In genomic region chr10:95792874-95793285, GRCh38 we compare ENCODE assay signal across 9 cellular contexts. TPM values are rescaled to one million over a fixed set of nuclear protein-coding genes. Genes with fewer than 3 reads are reported as not detected.
DNase-seq lines count a peak whose midpoint lies in the region; ATAC-seq, FAIRE-seq and TF ChIP-seq lines count a peak whose summit lies in the region.
"Had no signal": no experiment of that assay in that cellular context is flagged by ENCODE, and none has a peak within 500 bp of the region (broad histone marks: within the 10 kb centered on the region; RNA-seq: fewer than 3 reads in every experiment).

No MANE protein-coding gene starts in this region.

- ATAC-seq in HepG2 (no peak), PC-3 (no peak), GM19035 (IDR thresholded peaks at IDR 0.05; ENCODE audit: unreplicated experiment) (no peak)
- no peak for ATAC-seq in naive thymus-derived CD8-positive, alpha-beta T cell

- TF ChIP-seq EP300 in HepG2 (IDR thresholded peaks at IDR 0.05; ENCODE audit: low read depth in 2 of 2, low read length in 2 of 2) = no peak
- no peak for TF ChIP-seq EP300 in HepG2 (CRISPR knock-in tag; IDR thresholded peaks at IDR 0.05; ENCODE audit: borderline replicate concordance)

- H3K9ac ChIP-seq in liver (ENCODE audit: low read depth in 1 of 2, low read length in 2 of 2) (no peak overlapping the region), HepG2 (ENCODE audit: insufficient read depth, low read depth, low read length) (no peak overlapping the region), PC-3 (ENCODE audit: low read length) (no peak overlapping the region)

- H3K4me3 Mint-ChIP-seq in naive thymus-derived CD8-positive, alpha-beta T cell = no peak overlapping the region

- WGBS in liver = 80% methylated on average over 4 of the region's 4 CpGs
- 40% methylated on average over 4 of the region's 4 CpGs for WGBS in HepG2 (ENCODE audit: low lambda C conversion rate)
- WGBS in esophagus, 2 donors = 56 to 66% methylated on average over 4 of the region's 4 CpGs

- H3K4me2 ChIP-seq in HepG2 (ENCODE audit: low read depth, low read length) = no peak overlapping the region
- no peak overlapping the region for H3K4me2 ChIP-seq in PC-3 (ENCODE audit: low read length)

- H2AFZ ChIP-seq in HepG2 (ENCODE audit: low read length) = no peak overlapping the region
- H2AFZ ChIP-seq in PC-3 (ENCODE audit: low read length) = no peak overlapping the region

- no peaks in the 10 kb centered on the region for H3K9me2 ChIP-seq in PC-3 (replicated peaks; ENCODE audit: low read length)

- in situ Hi-C loops in HepG2 (cut with HindIII; ENCODE audit: extremely low pct_ligation_motif_present, low pct_unique_long_range_greater_than_20kb) = no loop called here

- BruUV-seq in HepG2 (replicated peaks; lab: Mats Ljungman, UMichigan) (no TSS peak), PC-3 (replicated peaks; lab: Mats Ljungman, UMichigan) (no TSS peak)

- POLR2A ChIA-PET in HepG2 (lab: Yijun Ruan, JAX) = no interaction called here
- POLR2A ChIA-PET in naive thymus-derived CD8-positive, alpha-beta T cell (lab: Charles Lee) = no interaction called here
- POLR2A ChIA-PET in PC-3 (lab: Charles Lee; ENCODE audit: unreplicated experiment) = no interaction called here

- H3K9me3 ChIP-seq in liver (ENCODE audit: control insufficient read depth in 4 of 4, low read length in 3 of 4) = no peaks in the 10 kb centered on the region
- no peaks in the 10 kb centered on the region for H3K9me3 ChIP-seq in HepG2 (ENCODE audit: low read length)
- H3K9me3 ChIP-seq in esophagus (ENCODE audit: control insufficient read depth in 2 of 2, insufficient read depth in 1 of 2, low read depth in 1 of 2, low read length in 1 of 2) = no peaks in the 10 kb centered on the region
- no peaks in the 10 kb centered on the region for H3K9me3 ChIP-seq in vagina
- H3K9me3 ChIP-seq in PC-3 (ENCODE audit: low read length) = no peaks in the 10 kb centered on the region

- TF ChIP-seq CTCF in liver (IDR thresholded peaks at IDR 0.05; ENCODE audit: low read depth, low read length, missing input control) (no peak), HepG2 (CRISPR knock-in tag; IDR thresholded peaks at IDR 0.05) (no peak), vagina (IDR thresholded peaks at IDR 0.05) (no peak), PC-3 (conservative IDR thresholded peaks at IDR 0.05; ENCODE audit: low read depth, low read length) (no peak)

- no peaks in the 10 kb centered on the region for H3K9me3 Mint-ChIP-seq in naive thymus-derived CD8-positive, alpha-beta T cell

- intact Hi-C loops in HepG2 (cut with micrococcal nuclease; ENCODE audit: unreplicated experiment) (no loop called here), vagina (cut with DNase I) (no loop called here), PC-3 (cut with micrococcal nuclease) (no loop called here)

- no peaks in the 10 kb centered on the region for H3K36me3 Mint-ChIP-seq in naive thymus-derived CD8-positive, alpha-beta T cell

- peaks cover 0 to 10% (median 3%) of the 10 kb centered on the region in 5 donors for H3K27me3 Mint-ChIP-seq in naive thymus-derived CD8-positive, alpha-beta T cell

- peaks cover 0 to 45% (median 0%) of the 10 kb centered on the region in 4 donors for H3K4me1 Mint-ChIP-seq in naive thymus-derived CD8-positive, alpha-beta T cell

- peak overlapping the region in 1 of 10 donors; percentile 19 for H3K27ac Mint-ChIP-seq in naive thymus-derived CD8-positive, alpha-beta T cell

- no peaks in the 10 kb centered on the region for H3K27me3 ChIP-seq in liver (ENCODE audit: control insufficient read depth in 4 of 4, insufficient read depth in 4 of 4, low read length in 3 of 4)
- H3K27me3 ChIP-seq in HepG2 (ENCODE audit: control insufficient read depth in 1 of 2, insufficient read depth in 2 of 2, low read length in 2 of 2) = peaks cover 0 to 5% of the 10 kb centered on the region in 2 experiments; a peak in 3 of 5 replicates
- no peaks in the 10 kb centered on the region for H3K27me3 ChIP-seq in esophagus (ENCODE audit: control insufficient read depth in 1 of 2, insufficient read depth in 2 of 2, low read length in 2 of 2)
- H3K27me3 ChIP-seq in vagina = no peaks in the 10 kb centered on the region
- no peaks in the 10 kb centered on the region for H3K27me3 ChIP-seq in PC-3 (ENCODE audit: low read length)

- peak overlapping the region; percentile 28 to 29 for H3K27ac ChIP-seq in liver (ENCODE audit: low read depth in 1 of 2, low read length in 2 of 2)
- H3K27ac ChIP-seq in HepG2 (ENCODE audit: extremely low read length, insufficient read depth, low read length) = no peak overlapping the region
- peak overlapping the region; percentile 22 to 47 for H3K27ac ChIP-seq in esophagus (ENCODE audit: low read depth in 2 of 2, low read length in 1 of 2)
- H3K27ac ChIP-seq in vagina = peak overlapping the region; percentile 58
- no peak overlapping the region for H3K27ac ChIP-seq in PC-3 (ENCODE audit: low read length)

- H3K36me3 ChIP-seq in liver (ENCODE audit: control insufficient read depth in 4 of 4, insufficient read depth in 3 of 4, low read depth in 1 of 4, low read length in 3 of 4) = no peaks in the 10 kb centered on the region
- no peaks in the 10 kb centered on the region for H3K36me3 ChIP-seq in HepG2 (replicated peaks in 1 of 2; ENCODE audit: control insufficient read depth in 1 of 2, insufficient read depth in 2 of 2, low read length in 2 of 2)
- no peaks in the 10 kb centered on the region for H3K36me3 ChIP-seq in esophagus (ENCODE audit: control insufficient read depth in 2 of 2, insufficient read depth in 2 of 2, low read length in 1 of 2)
- no peaks in the 10 kb centered on the region for H3K36me3 ChIP-seq in vagina
- no peaks in the 10 kb centered on the region for H3K36me3 ChIP-seq in PC-3 (ENCODE audit: low read depth, low read length)

- H4K20me1 ChIP-seq in HepG2 (ENCODE audit: insufficient read depth, low read length) = no peaks in the 10 kb centered on the region
- no peaks in the 10 kb centered on the region for H4K20me1 ChIP-seq in PC-3 (ENCODE audit: low read length)

- CTCF ChIA-PET in HepG2 (lab: Yijun Ruan, JAX; ENCODE audit: low intra/inter-chr PET ratio, low total read pairs) = no interaction called here
- CTCF ChIA-PET in PC-3 (lab: Charles Lee) = no interaction called here

- TF ChIP-seq RAD21 in liver (IDR thresholded peaks at IDR 0.05) (peak in 1 of 2 donors; percentile 42), HepG2 (CRISPR knock-in tag; IDR thresholded peaks at IDR 0.05) (no peak)

- no peak for TF ChIP-seq POLR2A in HepG2 (IDR thresholded peaks at IDR 0.05; ENCODE audit: insufficient read depth in 1 of 2, low read depth in 2 of 2, low read length in 2 of 2)
- no peak for TF ChIP-seq POLR2A in vagina (IDR thresholded peaks at IDR 0.05)

- H3K4me3 ChIP-seq in liver (ENCODE audit: low read depth in 1 of 3, low read length in 3 of 3) (no peak overlapping the region), HepG2 (replicated peaks in 1 of 3; ENCODE audit: insufficient read depth in 1 of 3, low read depth in 2 of 3, low read length in 3 of 3) (no peak overlapping the region), esophagus (ENCODE audit: low read depth in 1 of 2, low read length in 2 of 2) (no peak overlapping the region), vagina (no peak overlapping the region), PC-3 (ENCODE audit: low read length) (no peak overlapping the region)

- H3K4me1 ChIP-seq in liver (ENCODE audit: control insufficient read depth in 4 of 4, insufficient read depth in 4 of 4, low read length in 3 of 4) (no peaks in the 10 kb centered on the region), HepG2 (ENCODE audit: insufficient read depth, low read length) (peaks cover 11% of the 10 kb centered on the region), esophagus (ENCODE audit: control insufficient read depth in 2 of 2, insufficient read depth in 2 of 2, low read length in 1 of 2) (peaks cover 0 to 2% of the 10 kb centered on the region in 2 donors), vagina (peaks cover 24% of the 10 kb centered on the region), PC-3 (ENCODE audit: insufficient read depth, low read length) (peaks cover 13% of the 10 kb centered on the region)

- H3F3A ChIP-seq in PC-3 (ENCODE audit: low read length, unreplicated experiment) = no peaks in the 10 kb centered on the region

- H3K79me2 ChIP-seq in HepG2 (ENCODE audit: insufficient read depth, low read length) (no peaks in the 10 kb centered on the region), PC-3 (ENCODE audit: low read length) (no peaks in the 10 kb centered on the region)

- no peak for DNase-seq in HepG2 (ENCODE audit: low spot score)
- DNase-seq in myocyte (ENCODE audit: low read depth) = peak; percentile 22
- no peak for DNase-seq in vagina (ENCODE audit: extremely low spot score in 2 of 2)
- DNase-seq in naive thymus-derived CD8-positive, alpha-beta T cell = no peak
- DNase-seq in PC-3 = no peak
- DNase-seq: activated gamma-delta T cell treated with Interleukin-2 at 50 U/mL for 16 hours had no signal

- FAIRE-seq in HepG2 (lab: Jason Lieb, UNC) = no peak

RNA-seq across cellular contexts. Expression of gene ENTPD1, which starts 36.9 kb away (rescaled TPM):
- total RNA-seq in liver (1 to 10 TPM; 6.4 to 8.0 TPM), HepG2 (2016; rRNA removed; fragmentation: Illumina TruSeq; extraction: Trizol) (0.03 and 0.07 TPM in 2 replicates), myocyte (0.21 and 1.0 TPM in 2 replicates), vagina (17.7 TPM), PC-3 (2014; rRNA removed) (not detected in 2 replicates)
- polyA plus RNA-seq in liver (1 to 10 TPM; 2.1 to 2.2 TPM), HepG2 (2011; rRNA removed) (0.03 and 0.07 TPM in 2 replicates), esophagus (1 to 10 TPM; 2.4 to 3.7 TPM)
- total RNA-seq in HepG2 (2016; cell fraction: cytosol; rRNA removed; fragmentation: Illumina TruSeq; extraction: Trizol; ENCODE audit: low read depth) = not detected in 2 replicates
- total RNA-seq in HepG2 (2016; cell fraction: insoluble cytoplasmic fraction; rRNA removed; fragmentation: Illumina TruSeq; extraction: Trizol) = 0.06 TPM in 1 of 2 replicates, not detected in the other
- total RNA-seq in HepG2 (2016; cell fraction: membrane; rRNA removed; fragmentation: Illumina TruSeq; extraction: Trizol) = not detected in 2 replicates
- total RNA-seq in HepG2 (2016; cell fraction: nucleus; rRNA removed; fragmentation: Illumina TruSeq; extraction: Trizol) = 0.56 TPM in 1 of 2 replicates, not detected in the other
- 0.03 and 0.06 TPM in 2 replicates for polyA plus RNA-seq in HepG2 (2011; cell fraction: cytosol; rRNA removed)
- polyA plus RNA-seq in HepG2 (2011; cell fraction: nucleus; rRNA removed) = 0.21 and 0.45 TPM in 2 replicates
- 1.4 and 2.0 TPM in 2 replicates for polyA plus RNA-seq in HepG2 (2012)
- polyA plus RNA-seq in HepG2 (2016; cell fraction: cytosol; fragmentation: Illumina TruSeq; extraction: Trizol; ENCODE audit: low read depth) = not detected in 2 replicates
- not detected in 2 replicates for polyA plus RNA-seq in HepG2 (2016; cell fraction: insoluble cytoplasmic fraction; fragmentation: Illumina TruSeq; extraction: Trizol; ENCODE audit: low read depth)
- not detected in 2 replicates for polyA plus RNA-seq in HepG2 (2016; cell fraction: membrane; fragmentation: Illumina TruSeq; extraction: Trizol; ENCODE audit: low read depth)
- 0.21 TPM in 1 of 2 replicates, not detected in the other for polyA plus RNA-seq in HepG2 (2016; cell fraction: nucleus; fragmentation: Illumina TruSeq; extraction: Trizol; ENCODE audit: insufficient read depth, low read depth)
- 0.40 TPM in 1 of 2 replicates, not detected in the other for polyA minus RNA-seq in HepG2 (2011; rRNA and poly(A)+ RNA removed; ENCODE audit: low replicate concordance)
- polyA minus RNA-seq in HepG2 (2011; cell fraction: cytosol; rRNA and poly(A)+ RNA removed) = not detected in 2 replicates
- 0.25 and 0.26 TPM in 2 replicates for polyA minus RNA-seq in HepG2 (2011; cell fraction: nucleus; rRNA and poly(A)+ RNA removed)
- 0.64 TPM for polyA plus RNA-seq in myocyte (2012)
- total RNA-seq in naive thymus-derived CD8-positive, alpha-beta T cell = 1 to 10 TPM; 1.4 to 1.6 TPM
- under 1 TPM; 0.16 to 0.25 (median 0.17) TPM for polyA plus RNA-seq in naive thymus-derived CD8-positive, alpha-beta T cell

Comparison
In these comparisons a context has a peak if more than half of its experiments do, and no peak if none do; other contexts are left out.
1. H3K27ac ChIP-seq: peak in liver (2 of 2), esophagus (2 of 2) and vagina (single experiment); none in HepG2 (single experiment) and PC-3 (single experiment).